ENCODE assay signal across 8 cellular contexts in the genomic region with DNA sequence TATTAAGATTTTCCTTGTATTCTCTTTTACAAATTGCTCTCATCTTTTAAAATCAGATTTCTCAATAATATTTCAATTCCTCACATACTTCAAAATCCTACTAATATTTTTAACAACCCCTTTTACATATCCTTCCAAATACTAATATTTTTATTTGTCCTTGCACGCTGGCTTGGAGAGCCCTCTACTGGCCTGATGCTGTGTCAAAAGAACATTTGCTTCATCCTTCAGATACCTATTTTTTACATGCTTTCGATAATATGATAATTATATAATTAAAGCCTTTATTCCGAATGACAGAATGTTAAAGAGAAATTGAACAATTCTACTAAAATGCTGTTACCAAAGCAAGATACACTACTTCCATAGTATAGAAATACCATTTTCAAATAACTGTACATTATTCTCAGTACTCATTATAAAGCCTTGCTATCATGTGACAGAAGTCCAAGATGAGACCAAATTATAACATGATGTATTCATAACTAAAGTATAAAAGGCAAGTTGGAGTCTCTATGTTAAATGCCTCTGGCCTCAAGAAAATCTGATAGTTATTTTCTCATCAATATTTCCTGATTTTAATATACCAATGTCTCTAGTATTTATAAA. TPM values are rescaled to one million over a fixed set of nuclear protein-coding genes. Genes with fewer than 3 reads are reported as not detected.
DNase-seq lines count a peak whose midpoint lies in the region; ATAC-seq, FAIRE-seq and TF ChIP-seq lines count a peak whose summit lies in the region.

No MANE protein-coding gene starts in this region.

- DNase-seq in NCI-H82 (lab: John Stamatoyannopoulos, UW) (peak; percentile 8), NCI-H82 treated with DMSO at 0.1 percent for 48 hours (lab: John Stamatoyannopoulos, UW; ENCODE audit: unreplicated experiment) (no peak), NCI-H1092 treated with DMSO at 0.1 percent for 48 hours (lab: John Stamatoyannopoulos, UW) (peak; percentile 66), K562 (ENCODE audit: extremely low read depth in 1 of 4, low spot score in 3 of 4) (peak in 3 of 4 experiments; percentile 11 to 41 (median 16)), lung microvascular endothelial cell (ENCODE audit: low read depth in 2 of 2) (peak; percentile 56 to 76)

- no peak for FAIRE-seq in K562 (lab: Jason Lieb, UNC)

- no TSS peak for BruUV-seq in K562 (replicated peaks; lab: Mats Ljungman, UMichigan)

- CTCF ChIA-PET in K562 (lab: Yijun Ruan, JAX; ENCODE audit: low intra/inter-chr PET ratio) = interaction anchor here (0.9 kb wide), 1 partner anchor 226 kb away, joined by 5 read pairs; no protein-coding TSS in a partner anchor

- H4K20me1 ChIP-seq in K562 (replicated peaks; ENCODE audit: control insufficient read depth, insufficient read depth, low read length) = no peaks in the 10 kb centered on the region

- peak; percentile 54 to 63 for TF ChIP-seq RAD21 in K562 (CRISPR knock-in tag; conservative IDR thresholded peaks at IDR 0.05 in 1 of 2, IDR thresholded peaks at IDR 0.05 in 1 of 2)

- POLR2A ChIA-PET in K562 (lab: Yijun Ruan, JAX) = no interaction called here

- 37% methylated on average over 3 of the region's 3 CpGs for WGBS in K562 (ENCODE audit: insufficient coverage, low coverage, missing lambda C conversion rate)

- no peak overlapping the region for H3K4me3 ChIP-seq in K562

- H3K79me2 ChIP-seq in K562 (ENCODE audit: control insufficient read depth, insufficient read depth, low read length) = no peaks in the 10 kb centered on the region

- intact Hi-C loops in K562 (cut with micrococcal nuclease) = loop anchor here (1.0 to 5.0 kb wide), 3 partner anchors 42 to 224 kb away; no protein-coding TSS in a partner anchor

- in situ Hi-C loops in K562 (cut with MboI) = no loop called here

- no peaks in the 10 kb centered on the region for H3K27me3 ChIP-seq in K562 (ENCODE audit: control insufficient read depth in 2 of 2, insufficient read depth in 2 of 2, low read length in 2 of 2)

- H3K4me2 ChIP-seq in K562 (ENCODE audit: insufficient read depth, low read length) = no peak overlapping the region

- no peak overlapping the region for H2AFZ ChIP-seq in K562 (ENCODE audit: low read depth, low read length)

- peaks cover 3 to 10% of the 10 kb centered on the region in 2 experiments; a peak in 2 of 5 replicates for H3K4me1 ChIP-seq in K562 (replicated peaks in 1 of 2; ENCODE audit: control insufficient read depth in 2 of 2, insufficient read depth in 2 of 2, low read length in 2 of 2)

- no peak for TF ChIP-seq EP300 in K562 (IDR thresholded peaks at IDR 0.05; ENCODE audit: low read length)

- H3K9me1 ChIP-seq in K562 (ENCODE audit: control insufficient read depth, insufficient read depth, low read length) = no peaks in the 10 kb centered on the region

- no peak for TF ChIP-seq POLR2A in K562 (conservative IDR thresholded peaks at IDR 0.05)

- no peak overlapping the region for H3K9ac ChIP-seq in K562 (ENCODE audit: insufficient read depth in 1 of 2, low read depth in 2 of 2, low read length in 2 of 2)

- H3K36me3 ChIP-seq in K562 (ENCODE audit: control insufficient read depth, insufficient read depth, low read length) = peaks cover 6% of the 10 kb centered on the region; the same call in 2 of the 3 replicates

- no peaks in the 10 kb centered on the region for H3K9me3 ChIP-seq in K562 (replicated peaks; ENCODE audit: control insufficient read depth, insufficient read depth, low read depth, low read length)

- TF ChIP-seq CTCF in K562 (IDR thresholded peaks at IDR 0.05 in 2 of 3, conservative IDR thresholded peaks at IDR 0.05 in 1 of 3; ENCODE audit: insufficient read depth in 2 of 3, low read depth in 1 of 3, low read length in 3 of 3) = peak; percentile 47 to 66 (median 60); a peak in 5 of 6 replicates

- H3K27ac ChIP-seq in K562 (ENCODE audit: extremely low read depth, low read depth, low read length) = no peak overlapping the region

- ATAC-seq in K562 (no peak), HG02610 (IDR thresholded peaks at IDR 0.05; ENCODE audit: unreplicated experiment) (no peak), GM19455 (IDR thresholded peaks at IDR 0.05; ENCODE audit: unreplicated experiment) (no peak), HG03565 (IDR thresholded peaks at IDR 0.05; ENCODE audit: unreplicated experiment) (no peak)

TF ChIP-seq in K562, 482 proteins besides CTCF, POLR2A, EP300 and RAD21:
- no peak for TF ChIP-seq NFIC (IDR thresholded peaks at IDR 0.05)
- TF ChIP-seq, protein P1, sequence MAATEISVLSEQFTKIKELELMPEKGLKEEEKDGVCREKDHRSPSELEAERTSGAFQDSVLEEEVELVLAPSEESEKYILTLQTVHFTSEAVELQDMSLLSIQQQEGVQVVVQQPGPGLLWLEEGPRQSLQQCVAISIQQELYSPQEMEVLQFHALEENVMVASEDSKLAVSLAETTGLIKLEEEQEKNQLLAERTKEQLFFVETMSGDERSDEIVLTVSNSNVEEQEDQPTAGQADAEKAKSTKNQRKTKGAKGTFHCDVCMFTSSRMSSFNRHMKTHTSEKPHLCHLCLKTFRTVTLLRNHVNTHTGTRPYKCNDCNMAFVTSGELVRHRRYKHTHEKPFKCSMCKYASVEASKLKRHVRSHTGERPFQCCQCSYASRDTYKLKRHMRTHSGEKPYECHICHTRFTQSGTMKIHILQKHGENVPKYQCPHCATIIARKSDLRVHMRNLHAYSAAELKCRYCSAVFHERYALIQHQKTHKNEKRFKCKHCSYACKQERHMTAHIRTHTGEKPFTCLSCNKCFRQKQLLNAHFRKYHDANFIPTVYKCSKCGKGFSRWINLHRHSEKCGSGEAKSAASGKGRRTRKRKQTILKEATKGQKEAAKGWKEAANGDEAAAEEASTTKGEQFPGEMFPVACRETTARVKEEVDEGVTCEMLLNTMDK (IDR thresholded peaks at IDR 0.05; ENCODE audit: borderline replicate concordance, insufficient read depth, low read depth, low read length, poor library complexity, severe bottlenecking) = peak; percentile 42
- 0 out of 2 replicates have a peak, but pooled peaks have one; percentile 19 for TF ChIP-seq SMC3 (conservative IDR thresholded peaks at IDR 0.05; ENCODE audit: insufficient read depth, low read depth, low read length)

RNA-seq across cellular contexts. Expression of a gene that starts 39.0 kb away (rescaled TPM):
- total RNA-seq in K562 (2011; cell fraction: chromatin; rRNA removed; ENCODE audit: low replicate concordance) = not detected in 2 replicates
- not detected in 2 replicates for total RNA-seq in K562 (2011; cell fraction: nucleolus; rRNA removed)
- total RNA-seq in K562 (2011; cell fraction: nucleoplasm; rRNA removed) = 0.31 TPM in 1 of 2 replicates, not detected in the other
- not detected in 2 replicates for total RNA-seq in K562 (2014; rRNA removed)
- not detected in 2 replicates for total RNA-seq in K562 (2014; rRNA removed; fragmentation: Illumina TruSeq; extraction: Trizol)
- total RNA-seq in K562 (2015; rRNA removed; fragmentation: Illumina TruSeq; extraction: Trizol) = not detected in 2 replicates
- 0.09 TPM in 1 of 2 replicates, not detected in the other for total RNA-seq in K562 (2021)
- 0.03 and 0.05 TPM in 2 replicates for polyA plus RNA-seq in K562 (2011; rRNA removed)
- polyA plus RNA-seq in K562 (2011; cell fraction: cytosol; rRNA removed) = not detected in 2 replicates
- not detected in 2 replicates for polyA plus RNA-seq in K562 (2011; cell fraction: nucleus; rRNA removed)
- polyA plus RNA-seq in K562 (2012) = 0.08 TPM in 1 of 2 replicates, not detected in the other
- polyA plus RNA-seq in K562 (2014; fragmentation: Illumina TruSeq; extraction: Trizol) = not detected in 2 replicates
- polyA plus RNA-seq in K562 (2014; fragmentation: Nextera tagmentation; extraction: Ambion mirVana) = under 1 TPM; 0.03 to 0.30 TPM
- not detected in 2 replicates for polyA plus RNA-seq in K562 (2014; rRNA removed)
- polyA minus RNA-seq in K562 (2011; rRNA and poly(A)+ RNA removed) = 0.15 TPM in 1 of 2 replicates, not detected in the other
- not detected in 2 replicates for polyA minus RNA-seq in K562 (2011; cell fraction: cytosol; rRNA and poly(A)+ RNA removed)
- 0.33 TPM in 1 of 2 replicates, not detected in the other for polyA minus RNA-seq in K562 (2011; cell fraction: nucleus; rRNA and poly(A)+ RNA removed)
- total RNA-seq in lung microvascular endothelial cell = under 0.01 TPM in 1 of 2 replicates, not detected in the other
